1 cellular context compared by ENCODE assay signal in the genomic region with DNA sequence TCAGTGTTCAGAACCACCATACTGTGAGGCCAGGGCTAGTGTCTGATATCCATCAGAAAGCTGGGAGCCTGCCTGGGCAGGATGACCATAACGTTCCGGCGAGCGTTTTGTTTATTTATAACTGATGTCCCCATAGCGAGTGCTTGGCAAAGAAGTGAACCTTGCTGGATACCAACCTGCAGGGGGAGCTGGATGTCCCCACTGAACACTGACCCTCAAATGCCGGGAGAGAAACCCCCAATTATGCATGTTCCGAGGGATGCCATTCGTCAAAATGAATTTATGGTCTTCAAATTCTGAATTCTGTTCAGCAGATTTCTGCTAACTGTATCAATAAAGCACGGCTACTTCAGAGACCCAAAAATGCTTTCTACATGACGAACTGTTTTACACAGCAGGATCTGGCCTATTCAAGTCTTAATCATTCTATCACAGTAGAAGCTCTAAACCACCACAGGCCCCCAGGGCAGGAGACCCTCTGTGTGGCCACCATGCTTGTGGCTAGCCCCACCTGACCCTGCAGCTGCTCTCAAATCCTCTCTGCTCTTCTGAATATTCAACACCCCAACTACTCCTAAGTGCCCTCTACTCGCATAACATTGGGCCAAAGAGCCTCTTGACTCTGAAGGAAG.
TF ChIP-seq lines count a peak whose summit lies in the region.

No MANE protein-coding gene starts in this region.

TF ChIP-seq in HCT116, 20 proteins besides CTCF, POLR2A, EP300 and RAD21 (continued from another document):
- TF ChIP-seq SIN3A (IDR thresholded peaks at IDR 0.05; ENCODE audit: low read depth) (no peak), ZFX (IDR thresholded peaks at IDR 0.05) (no peak), FOSL1 (IDR thresholded peaks at IDR 0.05; ENCODE audit: low read depth) (no peak), TCF7L2 (IDR thresholded peaks at IDR 0.05; ENCODE audit: borderline replicate concordance, extremely low read depth, insufficient read depth, insufficient read length) (no peak), EZH2phosphoT487 (IDR thresholded peaks at IDR 0.05; ENCODE audit: borderline replicate concordance) (no peak), CEBPB (IDR thresholded peaks at IDR 0.05; ENCODE audit: low read depth) (no peak), ZNF274 (IDR thresholded peaks at IDR 0.05; ENCODE audit: low read depth, low read length) (no peak), JUND (IDR thresholded peaks at IDR 0.05) (no peak), YY1 (IDR thresholded peaks at IDR 0.05; ENCODE audit: extremely low read depth, insufficient replicate concordance, low read depth, low read length) (no peak)
- TF ChIP-seq, protein P1, sequence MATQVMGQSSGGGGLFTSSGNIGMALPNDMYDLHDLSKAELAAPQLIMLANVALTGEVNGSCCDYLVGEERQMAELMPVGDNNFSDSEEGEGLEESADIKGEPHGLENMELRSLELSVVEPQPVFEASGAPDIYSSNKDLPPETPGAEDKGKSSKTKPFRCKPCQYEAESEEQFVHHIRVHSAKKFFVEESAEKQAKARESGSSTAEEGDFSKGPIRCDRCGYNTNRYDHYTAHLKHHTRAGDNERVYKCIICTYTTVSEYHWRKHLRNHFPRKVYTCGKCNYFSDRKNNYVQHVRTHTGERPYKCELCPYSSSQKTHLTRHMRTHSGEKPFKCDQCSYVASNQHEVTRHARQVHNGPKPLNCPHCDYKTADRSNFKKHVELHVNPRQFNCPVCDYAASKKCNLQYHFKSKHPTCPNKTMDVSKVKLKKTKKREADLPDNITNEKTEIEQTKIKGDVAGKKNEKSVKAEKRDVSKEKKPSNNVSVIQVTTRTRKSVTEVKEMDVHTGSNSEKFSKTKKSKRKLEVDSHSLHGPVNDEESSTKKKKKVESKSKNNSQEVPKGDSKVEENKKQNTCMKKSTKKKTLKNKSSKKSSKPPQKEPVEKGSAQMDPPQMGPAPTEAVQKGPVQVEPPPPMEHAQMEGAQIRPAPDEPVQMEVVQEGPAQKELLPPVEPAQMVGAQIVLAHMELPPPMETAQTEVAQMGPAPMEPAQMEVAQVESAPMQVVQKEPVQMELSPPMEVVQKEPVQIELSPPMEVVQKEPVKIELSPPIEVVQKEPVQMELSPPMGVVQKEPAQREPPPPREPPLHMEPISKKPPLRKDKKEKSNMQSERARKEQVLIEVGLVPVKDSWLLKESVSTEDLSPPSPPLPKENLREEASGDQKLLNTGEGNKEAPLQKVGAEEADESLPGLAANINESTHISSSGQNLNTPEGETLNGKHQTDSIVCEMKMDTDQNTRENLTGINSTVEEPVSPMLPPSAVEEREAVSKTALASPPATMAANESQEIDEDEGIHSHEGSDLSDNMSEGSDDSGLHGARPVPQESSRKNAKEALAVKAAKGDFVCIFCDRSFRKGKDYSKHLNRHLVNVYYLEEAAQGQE (IDR thresholded peaks at IDR 0.05; ENCODE audit: low read depth): no peak
